29 cellular contexts compared by ENCODE assay signal in genomic region chr4:102519925-102520324, GRCh38. TPM values are rescaled to one million over a fixed set of nuclear protein-coding genes. Genes with fewer than 3 reads are reported as not detected.
DNase-seq lines count a peak whose midpoint lies in the region; ATAC-seq, FAIRE-seq and TF ChIP-seq lines count a peak whose summit lies in the region.
"Had no signal": no experiment of that assay in that cellular context is flagged by ENCODE, and none has a peak within 500 bp of the region (broad histone marks: within the 10 kb centered on the region; RNA-seq: fewer than 3 reads in every experiment).

No MANE protein-coding gene starts in this region.

- DNase-seq in NCI-H146 (lab: John Stamatoyannopoulos, UW): peak; percentile 2
- no peak for DNase-seq in NCI-H146 treated with DMSO at 0.1 percent for 48 hours (lab: John Stamatoyannopoulos, UW; ENCODE audit: unreplicated experiment)
- DNase-seq in GM12891 (ENCODE audit: insufficient read length, low spot score): no peak
- no peak for DNase-seq in naive thymus-derived CD8-positive, alpha-beta T cell
- no peak for DNase-seq in Calu3
- no peak for DNase-seq in NCI-H345 treated with DMSO at 0.1 percent for 48 hours (lab: John Stamatoyannopoulos, UW; ENCODE audit: unreplicated experiment)
- DNase-seq in nephron progenitor cell: no peak
- DNase-seq: activated CD4-positive, alpha-beta T cell treated with anti-CD3 and anti-CD28 coated beads for 1 hour; activated naive CD4-positive, alpha-beta T cell treated with anti-CD3 and anti-CD28 coated beads, Interleukin-2, amount 50 U/mL, for 16 hours; aorta; C1 segment of cervical spinal cord; H7; heart right ventricle; MG63; NCI-H1105 treated with DMSO at 0.1 percent for 48 hours; NCI-H2029 treated with DMSO at 0.1 percent for 48 hours; NCI-H2227 treated with DMSO at 0.1 percent for 48 hours; occipital lobe; Right ventricle myocardium superior; sigmoid colon; stimulated activated CD4-positive, alpha-beta T cell treated with anti-CD3 and anti-CD28 coated beads, Interleukin-12 subunit alpha, Interleukin-12 subunit beta, amount 100 ng/mL, for 4 hours; stimulated activated CD4-positive, alpha-beta T cell treated with anti-CD3 and anti-CD28 coated beads, Interleukin-2, amount 100 ng/mL, for 48 hours; T-helper 2 cell had no signal

- TF ChIP-seq CTCF in Calu3 (IDR thresholded peaks at IDR 0.05; ENCODE audit: unreplicated experiment): no peak
- TF ChIP-seq CTCF in nephron progenitor cell (IDR thresholded peaks at IDR 0.05): no peak

- peak; percentile 59 for FAIRE-seq in GM12891 (lab: Jason Lieb, UNC)
- FAIRE-seq: D721Med, endothelial cell of umbilical vein had no signal

- BruUV-seq in Calu3 (replicated peaks; lab: Mats Ljungman, UMichigan): no TSS peak

- intact Hi-C loops in Calu3 (cut with micrococcal nuclease; ENCODE audit: unreplicated experiment): no loop called here

- no peak for TF ChIP-seq POLR2A in GM12891 (IDR thresholded peaks at IDR 0.05; ENCODE audit: low read depth, low read length)

- peak overlapping the region; percentile 69 for H3K4me3 Mint-ChIP-seq in activated naive CD8-positive, alpha-beta T cell
- H3K4me3 Mint-ChIP-seq in naive thymus-derived CD8-positive, alpha-beta T cell: peak overlapping the region in 8 of 10 donors; percentile 4 to 47 (median 25)
- H3K4me3 Mint-ChIP-seq in Calu3 (ENCODE audit: low read depth, unreplicated experiment) (no peak overlapping the region), nephron progenitor cell (no peak overlapping the region)
- H3K4me3 Mint-ChIP-seq: mesothelial cell of epicardium had no signal

- H3K27ac Mint-ChIP-seq in activated naive CD8-positive, alpha-beta T cell: peak overlapping the region; percentile 85
- peak overlapping the region; percentile 54 to 98 (median 90) for H3K27ac Mint-ChIP-seq in naive thymus-derived CD8-positive, alpha-beta T cell
- no peak overlapping the region for H3K27ac Mint-ChIP-seq in Calu3 (ENCODE audit: unreplicated experiment)
- no peak overlapping the region for H3K27ac Mint-ChIP-seq in nephron progenitor cell
- H3K27ac Mint-ChIP-seq: mesothelial cell of epicardium had no signal

- POLR2A ChIA-PET in naive thymus-derived CD8-positive, alpha-beta T cell (lab: Charles Lee): interaction anchor here (1.7 kb wide), 1 partner anchor 19 kb away, joined by 5 read pairs; the partner anchor contains the start of gene NFKB1

- peaks cover 34% of the 10 kb centered on the region for H3K36me3 Mint-ChIP-seq in activated naive CD8-positive, alpha-beta T cell
- peaks cover 19 to 30% (median 23%) of the 10 kb centered on the region in 3 donors for H3K36me3 Mint-ChIP-seq in naive thymus-derived CD8-positive, alpha-beta T cell
- peaks cover 5% of the 10 kb centered on the region for H3K36me3 Mint-ChIP-seq in Calu3 (ENCODE audit: insufficient read depth, unreplicated experiment)
- peaks cover 15% of the 10 kb centered on the region for H3K36me3 Mint-ChIP-seq in nephron progenitor cell (ENCODE audit: low read depth)

- peaks cover 87% of the 10 kb centered on the region for H3K4me1 Mint-ChIP-seq in activated naive CD8-positive, alpha-beta T cell (ENCODE audit: low read depth)
- peaks cover 49 to 79% (median 76%) of the 10 kb centered on the region in 4 donors for H3K4me1 Mint-ChIP-seq in naive thymus-derived CD8-positive, alpha-beta T cell
- H3K4me1 Mint-ChIP-seq in Calu3 (ENCODE audit: low read depth, unreplicated experiment) (no peaks in the 10 kb centered on the region), nephron progenitor cell (peaks cover 8% of the 10 kb centered on the region)

- CTCF ChIA-PET in Calu3 (lab: Charles Lee): no interaction called here

- peaks cover 14% of the 10 kb centered on the region for H3K9me3 Mint-ChIP-seq in activated naive CD8-positive, alpha-beta T cell (ENCODE audit: low read depth)
- peaks cover 4 to 22% (median 17%) of the 10 kb centered on the region in 9 donors for H3K9me3 Mint-ChIP-seq in naive thymus-derived CD8-positive, alpha-beta T cell
- H3K9me3 Mint-ChIP-seq in Calu3 (ENCODE audit: low read depth, unreplicated experiment) (peaks cover 6% of the 10 kb centered on the region), nephron progenitor cell (peaks cover 20% of the 10 kb centered on the region)

- no peaks in the 10 kb centered on the region for H3K27me3 Mint-ChIP-seq in activated naive CD8-positive, alpha-beta T cell
- no peaks in the 10 kb centered on the region for H3K27me3 Mint-ChIP-seq in naive thymus-derived CD8-positive, alpha-beta T cell
- H3K27me3 Mint-ChIP-seq in Calu3 (ENCODE audit: unreplicated experiment) (no peaks in the 10 kb centered on the region), nephron progenitor cell (ENCODE audit: low read depth, poor library complexity) (peaks cover 3% of the 10 kb centered on the region)

- ATAC-seq in naive thymus-derived CD8-positive, alpha-beta T cell: no peak
- ATAC-seq: heart right ventricle, Panc1, SK-N-SH treated with all-trans-retinoic acid at 6 μM for 48 hours had no signal

TF ChIP-seq in GM12891, 5 proteins besides CTCF, POLR2A, EP300 and RAD21:
- TF ChIP-seq POU2F2 (IDR thresholded peaks at IDR 0.05; ENCODE audit: low read depth, low read length): no peak
- TF ChIP-seq SPI1 (IDR thresholded peaks at IDR 0.05; ENCODE audit: low read depth, low read length): no peak
- TF ChIP-seq POLR2AphosphoS5 (IDR thresholded peaks at IDR 0.05; ENCODE audit: low read depth, low read length): no peak
- TF ChIP-seq PAX5 (IDR thresholded peaks at IDR 0.05; ENCODE audit: insufficient read depth, low read length, severe bottlenecking): no peak
- no peak for TF ChIP-seq TAF1 (IDR thresholded peaks at IDR 0.05; ENCODE audit: low read depth, low read length)

RNA-seq across cellular contexts. Expression of gene NFKB1, which starts 18.8 kb away (rescaled TPM):
- polyA plus RNA-seq in GM12891 (2012; ENCODE audit: low read depth, missing spikeins): 47.8 TPM
- 100 to 1,000 TPM in 1 of 2 experiments, 10 to 100 TPM in 1; 91.5 to 101 TPM for total RNA-seq in naive thymus-derived CD8-positive, alpha-beta T cell
- 10 to 100 TPM; 27.5 to 82.2 (median 32.4) TPM for polyA plus RNA-seq in naive thymus-derived CD8-positive, alpha-beta T cell
- 31.3 and 35.6 TPM in 2 replicates for total RNA-seq in Calu3 (2022)

Comparison
In these comparisons a context has a peak if more than half of its experiments do, and no peak if none do; other contexts are left out.
1. H3K27ac Mint-ChIP-seq: peak in activated naive CD8-positive, alpha-beta T cell (single experiment) and naive thymus-derived CD8-positive, alpha-beta T cell (10 of 10); none in Calu3 (single experiment) and nephron progenitor cell (single experiment).
2. H3K4me3 Mint-ChIP-seq: peak in activated naive CD8-positive, alpha-beta T cell (single experiment) and naive thymus-derived CD8-positive, alpha-beta T cell (8 of 10); none in Calu3 (single experiment) and nephron progenitor cell (single experiment).